14 cellular contexts compared by ENCODE assay signal in the genomic region with DNA sequence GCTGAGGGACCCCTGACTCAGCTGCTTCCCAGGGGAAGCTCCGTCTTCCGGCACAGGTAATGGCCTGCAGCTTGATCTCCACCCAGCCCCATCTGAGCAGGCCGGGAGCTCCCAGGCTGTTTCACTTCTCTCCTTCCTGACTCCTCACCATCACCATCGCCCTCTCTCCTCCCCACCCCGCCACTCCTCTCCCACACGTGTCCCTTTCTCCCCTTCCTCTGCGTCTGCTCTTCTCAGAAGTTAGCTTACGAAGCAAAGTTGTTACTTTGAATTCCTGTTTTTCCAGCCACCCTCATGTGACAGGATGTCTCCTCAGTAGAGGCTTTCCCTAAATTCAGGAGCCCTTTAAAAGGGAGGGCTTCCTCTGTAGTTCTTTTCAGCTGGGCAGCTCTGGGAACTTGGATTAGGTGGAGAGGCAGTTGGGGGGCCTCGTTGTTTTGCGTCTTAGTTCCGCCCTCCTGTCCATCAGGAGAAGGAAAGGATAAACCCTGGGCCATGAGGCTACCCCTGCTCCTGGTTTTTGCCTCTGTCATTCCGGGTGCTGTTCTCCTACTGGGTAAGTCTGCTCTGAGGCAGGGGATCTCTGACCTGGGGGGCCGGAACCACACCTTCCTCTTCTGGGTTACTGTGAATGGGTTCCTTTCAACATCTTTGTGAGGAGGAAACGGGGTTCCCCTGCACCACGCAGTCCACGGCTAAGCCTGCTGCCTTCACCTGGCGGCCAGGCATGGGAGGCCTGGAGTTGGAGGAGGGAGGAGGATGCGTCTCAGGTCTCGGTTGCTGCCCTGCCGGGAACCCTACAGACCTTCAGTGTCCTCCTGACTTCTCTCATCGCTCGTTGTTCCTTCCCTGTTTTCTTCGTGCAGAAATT. TPM values are rescaled to one million over a fixed set of nuclear protein-coding genes. Genes with fewer than 3 reads are reported as not detected.
DNase-seq lines count a peak whose midpoint lies in the region; ATAC-seq and TF ChIP-seq lines count a peak whose summit lies in the region.
"Had no signal": no experiment of that assay in that cellular context is flagged by ENCODE, and none has a peak within 500 bp of the region (broad histone marks: within the 10 kb centered on the region; RNA-seq: fewer than 3 reads in every experiment).

A gene (plus strand): TSS at position 378 of the 871 bp plus-strand sequence. CDS start 118 bp downstream, at position 496.

- H3K27me3 Mint-ChIP-seq in neural progenitor cell (ENCODE audit: insufficient read depth, low read depth), result peaks cover 9% of the 10 kb centered on the region

- no peaks in the 10 kb centered on the region for H3K36me3 Mint-ChIP-seq in neural progenitor cell

- TF ChIP-seq POLR2A in adrenal gland (IDR thresholded peaks at IDR 0.05), result no peak
- peak in 1 of 2 donors; percentile 22 for TF ChIP-seq POLR2A in tibial nerve (IDR thresholded peaks at IDR 0.05)

- no peak within 1 kb of the TSS for H3K9ac ChIP-seq in neural progenitor cell

- H3K36me3 ChIP-seq in adrenal gland (replicated peaks in 1 of 2) (no peaks in the 10 kb centered on the region), neural progenitor cell (no peaks in the 10 kb centered on the region), tibial nerve (no peaks in the 10 kb centered on the region)

- H3K4me3 ChIP-seq in adrenal gland (peak within 1 kb of the TSS in 1 of 4 donors; percentile 47), neural progenitor cell (no peak within 1 kb of the TSS), tibial nerve (peak within 1 kb of the TSS in 2 of 4 donors; percentile 2 to 44)

- peak in 1 of 2 donors; percentile 71 for TF ChIP-seq EP300 in tibial nerve (IDR thresholded peaks at IDR 0.05)

- H3K27ac ChIP-seq in adrenal gland (peak within 1 kb of the TSS in 3 of 5 donors; percentile 32 to 74 (median 74)), neural progenitor cell (no peak within 1 kb of the TSS), tibial nerve (peak within 1 kb of the TSS in 2 of 4 donors; percentile 55 to 66)
- H3K27ac ChIP-seq: VCaP had no signal

- ATAC-seq in left cardiac atrium (peak; percentile 41 to 77), HG03442 (IDR thresholded peaks at IDR 0.05; ENCODE audit: unreplicated experiment) (no peak), HG03565 (IDR thresholded peaks at IDR 0.05; ENCODE audit: unreplicated experiment) (no peak)
- ATAC-seq: HCT116 had no signal

- H3F3A ChIP-seq in neural progenitor cell (ENCODE audit: low read depth), result no peaks in the 10 kb centered on the region

- WGBS in adrenal gland, 4 donors, result 65 to 78% (median 67%) methylated on average over 20 to 23 of the region's 23 CpGs
- WGBS in tibial nerve, 2 donors, result 66 to 69% methylated on average over 23 of the region's 23 CpGs

- peak within 1 kb of the TSS; percentile 87 for H2AFZ ChIP-seq in neural progenitor cell (replicated peaks)

- intact Hi-C loops in adrenal gland (cut with DNase I), result no loop called here
- intact Hi-C loops in left cardiac atrium (cut with DNase I), result no loop called here

- no peak within 1 kb of the TSS for H3K4me3 Mint-ChIP-seq in neural progenitor cell
- H3K4me3 Mint-ChIP-seq: activated T-cell treated with anti-CD3 and anti-CD28 coated beads, Interleukin-2, amount 50 U/mL, for 4 hours had no signal

- DNase-seq in adrenal gland, result peak in 6 of 7 donors; percentile 23 to 55 (median 37)
- peak; percentile 31 for DNase-seq in left cardiac atrium
- no peak for DNase-seq in neural progenitor cell (ENCODE audit: low spot score)
- peak in 1 of 2 donors; percentile 28 for DNase-seq in tibial nerve (ENCODE audit: low spot score in 2 of 2)
- DNase-seq in GM19240 (ENCODE audit: insufficient read length, low spot score), result no peak
- no peak for DNase-seq in NCI-H526 treated with DMSO at 0.1 percent for 48 hours (lab: John Stamatoyannopoulos, UW)
- DNase-seq: activated T-cell treated with anti-CD3 and anti-CD28 coated beads, Interleukin-2, amount 50 U/mL, for 4 hours; NCI-H226; retina had no signal

- no peaks in the 10 kb centered on the region for H3K9me3 Mint-ChIP-seq in neural progenitor cell
- H3K9me3 Mint-ChIP-seq: activated T-cell treated with anti-CD3 and anti-CD28 coated beads, Interleukin-2, amount 50 U/mL, for 4 hours had no signal

- TF ChIP-seq CTCF in adrenal gland (IDR thresholded peaks at IDR 0.05) (peak in 1 of 6 experiments; percentile 8), neural progenitor cell (IDR thresholded peaks at IDR 0.05) (no peak), tibial nerve (IDR thresholded peaks at IDR 0.05) (no peak)

- H3K27me3 ChIP-seq in adrenal gland (no peaks in the 10 kb centered on the region), neural progenitor cell (no peaks in the 10 kb centered on the region), tibial nerve (no peaks in the 10 kb centered on the region)

- no peak within 1 kb of the TSS for H3K4me2 ChIP-seq in neural progenitor cell

- H3K4me1 ChIP-seq in adrenal gland (replicated peaks in 1 of 2) (no peaks in the 10 kb centered on the region), neural progenitor cell (no peaks in the 10 kb centered on the region), tibial nerve (no peaks in the 10 kb centered on the region)

- H3K79me2 ChIP-seq in neural progenitor cell (ENCODE audit: low read depth), result no peaks in the 10 kb centered on the region

- H3K9me3 ChIP-seq in adrenal gland (replicated peaks in 1 of 3), result no peaks in the 10 kb centered on the region
- H3K9me3 ChIP-seq in neural progenitor cell (ENCODE audit: low read depth), result no peaks in the 10 kb centered on the region
- H3K9me3 ChIP-seq in tibial nerve, result peaks cover 0 to 3% (median 0%) of the 10 kb centered on the region in 4 donors

- no peaks in the 10 kb centered on the region for H4K20me1 ChIP-seq in neural progenitor cell (ENCODE audit: low read depth)

- H3K27ac Mint-ChIP-seq in neural progenitor cell, result peak within 1 kb of the TSS; percentile 76

- peaks cover 3% of the 10 kb centered on the region for H3K4me1 Mint-ChIP-seq in neural progenitor cell

RNA-seq across cellular contexts. Expression of the gene that starts here (rescaled TPM):
- total RNA-seq in adrenal gland, result 100 to 1,000 TPM in 6 of 8 donors, 10 to 100 TPM in 2; 44.5 to 153 (median 118) TPM
- polyA plus RNA-seq in adrenal gland, result 10 to 100 TPM in 2 of 3 donors, 1 to 10 TPM in 1; 9.9 to 25.7 (median 14.8) TPM
- total RNA-seq in left cardiac atrium, result 10 to 100 TPM; 52.1 to 82.5 TPM
- total RNA-seq in neural progenitor cell (ENCODE audit: low replicate concordance), result 0.03 TPM in 1 of 2 replicates, not detected in the other
- total RNA-seq in tibial nerve, result 10 to 100 TPM; 34.3 to 52.2 (median 44.8) TPM
- total RNA-seq: fibroblast of lung had no signal

Comparison
In these comparisons a context has a peak if more than half of its experiments do, and no peak if none do; other contexts are left out.
1. RNA of the gene that starts here (total RNA-seq): 44.5 to 153 TPM in adrenal gland, 52.1 to 82.5 TPM in left cardiac atrium and 34.3 to 52.2 TPM in tibial nerve; 0.03 TPM in neural progenitor cell; every median in the first group is over 10 times any median in the second.
2. DNase-seq: peak in adrenal gland (6 of 7) and left cardiac atrium (single experiment); none in neural progenitor cell (single experiment), GM19240 (single experiment) and NCI-H526 treated with DMSO at 0.1 percent for 48 hours (single experiment).
3. ATAC-seq: peak in left cardiac atrium (2 of 2); none in HG03442 (single experiment) and HG03565 (single experiment).